In genomic region chr2:74238879-74239278, GRCh38 we compare ENCODE assay signal across 21 cellular contexts. TPM values are rescaled to one million over a fixed set of nuclear protein-coding genes. Genes with fewer than 3 reads are reported as not detected.
DNase-seq lines count a peak whose midpoint lies in the region; ATAC-seq and TF ChIP-seq lines count a peak whose summit lies in the region.
"Had no signal": no experiment of that assay in that cellular context is flagged by ENCODE, and none has a peak within 500 bp of the region (broad histone marks: within the 10 kb centered on the region; RNA-seq: fewer than 3 reads in every experiment).

No MANE protein-coding gene starts in this region.

- H3K9me3 Mint-ChIP-seq in glutamatergic neuron (ENCODE audit: unreplicated experiment) = no peaks in the 10 kb centered on the region
- H3K9me3 Mint-ChIP-seq: activated naive CD8-positive, alpha-beta T cell treated with anti-CD3 and anti-CD28 coated beads, Interleukin-2, amount 50 U/mL, for 24 hours; stimulated activated memory B cell treated with anti-CD40 and anti-IgM and Interleukin-4, amounts not matched to agents 10 μg/mL and 1 μg/mL and 100 μg/mL, for 72 hours had no signal

- H3K27me3 ChIP-seq in H7 (ENCODE audit: control insufficient read depth, insufficient read depth, low read length) = no peaks in the 10 kb centered on the region
- no peaks in the 10 kb centered on the region for H3K27me3 ChIP-seq in body of pancreas
- H3K27me3 ChIP-seq: pancreas, SJSA1 had no signal

- peaks cover 6% of the 10 kb centered on the region for H3K27me3 Mint-ChIP-seq in glutamatergic neuron (ENCODE audit: unreplicated experiment)
- H3K27me3 Mint-ChIP-seq: activated naive CD8-positive, alpha-beta T cell treated with anti-CD3 and anti-CD28 coated beads, Interleukin-2, amount 50 U/mL, for 24 hours; stimulated activated memory B cell treated with anti-CD40 and anti-IgM and Interleukin-4, amounts not matched to agents 10 μg/mL and 1 μg/mL and 100 μg/mL, for 72 hours had no signal

- no peaks in the 10 kb centered on the region for H3K4me1 ChIP-seq in body of pancreas
- H3K4me1 ChIP-seq: pancreas had no signal

- no peak overlapping the region for H3K27ac Mint-ChIP-seq in glutamatergic neuron (ENCODE audit: unreplicated experiment)
- H3K27ac Mint-ChIP-seq: activated naive CD8-positive, alpha-beta T cell treated with anti-CD3 and anti-CD28 coated beads, Interleukin-2, amount 50 U/mL, for 24 hours; stimulated activated memory B cell treated with anti-CD40 and anti-IgM and Interleukin-4, amounts not matched to agents 10 μg/mL and 1 μg/mL and 100 μg/mL, for 72 hours had no signal

- 89 to 94% methylated on average over 2 of the region's 2 CpGs for WGBS in body of pancreas, 2 donors

- intact Hi-C loops in body of pancreas (cut with DNase I) = no loop called here

- peaks cover 4% of the 10 kb centered on the region for H3K36me3 Mint-ChIP-seq in glutamatergic neuron (ENCODE audit: unreplicated experiment)

- H3K4me1 Mint-ChIP-seq in glutamatergic neuron (ENCODE audit: low read depth, unreplicated experiment) = peaks cover 3% of the 10 kb centered on the region
- H3K4me1 Mint-ChIP-seq: stimulated activated memory B cell treated with anti-CD40 and anti-IgM and Interleukin-4, amounts not matched to agents 10 μg/mL and 1 μg/mL and 100 μg/mL, for 72 hours had no signal

- H3K4me3 Mint-ChIP-seq in glutamatergic neuron (ENCODE audit: unreplicated experiment) = no peak overlapping the region
- H3K4me3 Mint-ChIP-seq: activated naive CD8-positive, alpha-beta T cell treated with anti-CD3 and anti-CD28 coated beads, Interleukin-2, amount 50 U/mL, for 24 hours; stimulated activated memory B cell treated with anti-CD40 and anti-IgM and Interleukin-4, amounts not matched to agents 10 μg/mL and 1 μg/mL and 100 μg/mL, for 72 hours had no signal

- no peak overlapping the region for H3K27ac ChIP-seq in body of pancreas
- H3K27ac ChIP-seq: 22Rv1, epithelial cell of prostate, pancreas, SJSA1 had no signal

- TF ChIP-seq POLR2A in body of pancreas (IDR thresholded peaks at IDR 0.05) = no peak

- peak; percentile 15 for DNase-seq in SIG-M5 treated with dmso at 0.1 percent for 504 hours (lab: John Stamatoyannopoulos, UW; ENCODE audit: unreplicated experiment)
- no peak for DNase-seq in SIG-M5 (lab: John Stamatoyannopoulos, UW)
- peak; percentile 76 for DNase-seq in RPMI7951 (ENCODE audit: low read depth)
- peak; percentile 89 for DNase-seq in fibroblast of gingiva (ENCODE audit: low read depth)
- peak; percentile 45 for DNase-seq in skeletal muscle cell (ENCODE audit: low read depth)
- DNase-seq in glutamatergic neuron = no peak
- no peak for DNase-seq in H7
- DNase-seq in body of pancreas = no peak
- DNase-seq: activated CD4-positive, alpha-beta T cell treated with anti-CD3 and anti-CD28 coated beads, Interleukin-2, amount 50 U/mL, for 1 hour; activated naive CD8-positive, alpha-beta T cell treated with anti-CD3 and anti-CD28 coated beads, Interleukin-2, amount 50 U/mL, for 24 hours; hypothalamus; left cardiac atrium; NCI-H446 treated with DMSO at 0.1 percent for 48 hours; pancreas; T1000; trophoblast cell had no signal

- H3K4me3 ChIP-seq in skeletal muscle cell (ENCODE audit: low read depth, low read length) = no peak overlapping the region
- H3K4me3 ChIP-seq in H7 (ENCODE audit: insufficient read depth, low read depth, low read length) = no peak overlapping the region
- no peak overlapping the region for H3K4me3 ChIP-seq in body of pancreas
- H3K4me3 ChIP-seq: pancreas, SJSA1, smooth muscle cell had no signal

- ATAC-seq in body of pancreas = no peak
- ATAC-seq: activated naive CD8-positive, alpha-beta T cell treated with anti-CD3 and anti-CD28 coated beads, Interleukin-2, amount 50 U/mL, for 24 hours; left cardiac atrium; pancreas; stimulated activated memory B cell treated with anti-CD40 and anti-IgM and Interleukin-4, amounts not matched to agents 10 μg/mL and 1 μg/mL and 100 μg/mL, for 72 hours had no signal

- TF ChIP-seq CTCF in glutamatergic neuron (IDR thresholded peaks at IDR 0.05; ENCODE audit: partially characterized antibody, unreplicated experiment) (no peak), body of pancreas (IDR thresholded peaks at IDR 0.05) (no peak)

- no peaks in the 10 kb centered on the region for H3K9me3 ChIP-seq in body of pancreas
- H3K9me3 ChIP-seq: pancreas, SJSA1 had no signal

- H3K36me3 ChIP-seq in H7 (replicated peaks; ENCODE audit: control insufficient read depth, insufficient read depth, low read length) (no peaks in the 10 kb centered on the region), body of pancreas (replicated peaks in 1 of 2; ENCODE audit: insufficient read depth in 1 of 2, low read depth in 2 of 2) (no peaks in the 10 kb centered on the region)
- H3K36me3 ChIP-seq: pancreas, SJSA1 had no signal

RNA-seq across cellular contexts. Expression of gene MTHFD2, which starts 40.5 kb away (rescaled TPM):
- total RNA-seq in RPMI7951 (2014; rRNA removed; shearing (Covaris generic)) = 92.6 and 113 TPM in 2 replicates
- 293 TPM for total RNA-seq in glutamatergic neuron (ENCODE audit: unreplicated experiment)
- total RNA-seq in H7 (2014; rRNA removed; shearing (Covaris generic)) = 303 and 311 TPM in 2 replicates
- total RNA-seq in body of pancreas = 10 to 100 TPM; 15.8 to 25.7 TPM

Comparison
In these comparisons a context has a peak if more than half of its experiments do, and no peak if none do; other contexts are left out.
1. DNase-seq: peak in SIG-M5 treated with dmso at 0.1 percent for 504 hours (single experiment), RPMI7951 (single experiment), fibroblast of gingiva (single experiment) and skeletal muscle cell (single experiment); none in SIG-M5 (single experiment), glutamatergic neuron (single experiment), H7 (single experiment) and body of pancreas (0 of 4).